ENCODE assay signal across 1 cellular context in the genomic region with DNA sequence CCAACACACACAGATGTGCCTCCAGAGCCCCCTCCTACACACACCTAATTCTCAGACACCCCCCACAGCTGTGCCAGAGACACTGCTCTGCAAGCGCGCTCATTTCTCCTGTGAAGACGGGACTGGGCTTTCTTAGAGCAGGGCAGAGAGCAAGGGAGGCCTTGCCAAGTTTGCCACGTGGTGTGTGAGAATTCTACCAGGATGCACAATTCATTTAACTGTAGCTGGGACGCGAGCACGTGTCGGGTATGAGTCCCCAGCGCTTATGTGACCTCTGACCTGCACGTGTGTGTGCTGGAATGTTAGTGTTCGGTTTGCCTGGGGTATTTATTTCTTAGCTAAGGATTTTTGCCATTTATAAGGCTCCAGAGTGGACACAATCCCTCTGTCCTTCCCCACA.
TF ChIP-seq lines count a peak whose summit lies in the region.

No MANE protein-coding gene starts in this region.

TF ChIP-seq in K562, 482 proteins besides CTCF, POLR2A, EP300 and RAD21:
- TF ChIP-seq NR2C1 (IDR thresholded peaks at IDR 0.05) (0 out of 2 replicates have a peak, but pooled peaks have one; percentile 40), NR2C1 (tag; IDR thresholded peaks at IDR 0.05) (no peak), NR2C2 (CRISPR knock-in tag; IDR thresholded peaks at IDR 0.05) (no peak), NR2C2 (tag; IDR thresholded peaks at IDR 0.05) (peak; percentile 31; the same call in 1 of the 2 replicates), POLR2B (IDR thresholded peaks at IDR 0.05; ENCODE audit: low read depth, partially characterized antibody) (no peak), BHLHE40 (IDR thresholded peaks at IDR 0.05; ENCODE audit: low read length) (peak; percentile 32; the same call in 1 of the 2 replicates)
TF ChIP-seq in K562: peak in this region for 3.
